8 cellular contexts compared by ENCODE assay signal in genomic region chr10:72354356-72355213, GRCh38. TPM values are rescaled to one million over a fixed set of nuclear protein-coding genes. Genes with fewer than 3 reads are reported as not detected.
A peak's percentile ranks its signal among the peaks of the same experiment; 100 is the strongest.
DNase-seq lines count a peak whose midpoint lies in the region; ATAC-seq and TF ChIP-seq lines count a peak whose summit lies in the region.

Gene DNAJB12, minus strand, starts transcription at chr10:72354919. Its CDS starts 22 bp downstream, at chr10:72354897.

- intact Hi-C loops in lower lobe of right lung (cut with DNase I) = no loop called here

- peak; percentile 97 for DNase-seq in CMK (ENCODE audit: low read depth)
- peak; percentile 94 for DNase-seq in GM20000 (ENCODE audit: low spot score)
- DNase-seq in HT-29 (ENCODE audit: low spot score) = peak; percentile 95
- DNase-seq in NK-92 treated with Interleukin-12 subunit alpha and Interleukin-12 subunit beta, amount 100 ng/mL, for 24 hours (lab: John Stamatoyannopoulos, UW) = peak; percentile 86
- peak; percentile 97 for DNase-seq in activated CD8-positive, alpha-beta memory T cell treated with anti-CD3 and anti-CD28 coated beads for 24 hours
- DNase-seq in effector CD4-positive, alpha-beta T cell = peak; percentile 84
- DNase-seq in lower lobe of right lung = peak; percentile 94
- peak; percentile 68 to 82 (median 71) for DNase-seq in stimulated activated CD4-positive, alpha-beta T cell treated with anti-CD3 and anti-CD28 coated beads, TNF-alpha, amount 100 ng/mL, for 1 hour (ENCODE audit: low read depth in 3 of 3, low spot score in 1 of 3)

- no peaks in the 10 kb centered on the region for H3K27me3 ChIP-seq in lower lobe of right lung (ENCODE audit: low read depth)

- ATAC-seq in lower lobe of right lung = peak; percentile 96 to 97

- H3K4me3 ChIP-seq in lower lobe of right lung = peak within 1 kb of the TSS; percentile 85

- no peaks in the 10 kb centered on the region for H3K9me3 ChIP-seq in lower lobe of right lung

- peak within 1 kb of the TSS; percentile 94 for H3K27ac ChIP-seq in lower lobe of right lung

- H3K4me1 ChIP-seq in lower lobe of right lung = peaks cover 34% of the 10 kb centered on the region

- H3K36me3 ChIP-seq in lower lobe of right lung = peaks cover 15% of the 10 kb centered on the region

- TF ChIP-seq CTCF in GM20000 (IDR thresholded peaks at IDR 0.05; ENCODE audit: extremely low read depth, missing control alignments) = no peak
- no peak for TF ChIP-seq CTCF in lower lobe of right lung (IDR thresholded peaks at IDR 0.05)

RNA-seq across cellular contexts. Expression of gene DNAJB12, which starts in this region (rescaled TPM):
- total RNA-seq in HT-29 (2014; rRNA removed; shearing (Covaris generic)) = 54.4 and 58.1 TPM in 2 replicates
- 44.7 TPM for total RNA-seq in lower lobe of right lung

Comparison
In these comparisons a context has a peak if more than half of its experiments do, and no peak if none do; other contexts are left out.
1. Peak in every context shown above with its lines: DNase-seq, ATAC-seq, H3K4me3 ChIP-seq and H3K27ac ChIP-seq.